In genomic region chr13:75279834-75280369, GRCh38 we compare ENCODE assay signal across 1 cellular context.
TF ChIP-seq lines count a peak whose summit lies in the region.

No MANE protein-coding gene starts in this region.

TF ChIP-seq in HepG2, 621 proteins besides CTCF, POLR2A, EP300 and RAD21 (continued from another document):
- TF ChIP-seq ZHX2 (IDR thresholded peaks at IDR 0.05; ENCODE audit: low read depth) (no peak), ZHX2 (CRISPR knock-in tag; IDR thresholded peaks at IDR 0.05; ENCODE audit: borderline replicate concordance) (no peak), ZNF3 (CRISPR knock-in tag; IDR thresholded peaks at IDR 0.05) (no peak), SOX13 (IDR thresholded peaks at IDR 0.05) (no peak), SOX13 (CRISPR knock-in tag; conservative IDR thresholded peaks at IDR 0.05 in 1 of 2, IDR thresholded peaks at IDR 0.05 in 1 of 2) (peak in 1 of 2 experiments; percentile 48; a peak in 1 of 4 replicates), SOX5 (CRISPR knock-in tag; IDR thresholded peaks at IDR 0.05; ENCODE audit: borderline replicate concordance) (peak; percentile 21; the same call in 1 of the 2 replicates), SKI (IDR thresholded peaks at IDR 0.05; ENCODE audit: partially characterized antibody) (no peak), CEBPB (IDR thresholded peaks at IDR 0.05; ENCODE audit: borderline replicate concordance, low read depth, low read length) (no peak), GATAD2A (CRISPR knock-in tag; IDR thresholded peaks at IDR 0.05) (0 out of 2 replicates have a peak, but pooled peaks have one; percentile 17), ZNF770 (CRISPR knock-in tag; IDR thresholded peaks at IDR 0.05) (no peak), FOXA1 (IDR thresholded peaks at IDR 0.05) (no peak), FOXA1 (CRISPR knock-in tag; IDR thresholded peaks at IDR 0.05) (peak; percentile 35; the same call in 1 of the 2 replicates), NCOA2 (CRISPR knock-in tag; IDR thresholded peaks at IDR 0.05) (no peak), RAD51 (IDR thresholded peaks at IDR 0.05; ENCODE audit: borderline replicate concordance) (no peak), ZNF446 (CRISPR knock-in tag; IDR thresholded peaks at IDR 0.05) (no peak), ZFX (CRISPR knock-in tag; IDR thresholded peaks at IDR 0.05; ENCODE audit: low read depth) (no peak), PAX8 (CRISPR knock-in tag; IDR thresholded peaks at IDR 0.05; ENCODE audit: borderline replicate concordance) (no peak), PRDM4 (CRISPR knock-in tag; IDR thresholded peaks at IDR 0.05; ENCODE audit: borderline replicate concordance) (no peak), ZNF780A (CRISPR knock-in tag; IDR thresholded peaks at IDR 0.05) (no peak)
